ENCODE assay signal across 8 cellular contexts in the genomic region with DNA sequence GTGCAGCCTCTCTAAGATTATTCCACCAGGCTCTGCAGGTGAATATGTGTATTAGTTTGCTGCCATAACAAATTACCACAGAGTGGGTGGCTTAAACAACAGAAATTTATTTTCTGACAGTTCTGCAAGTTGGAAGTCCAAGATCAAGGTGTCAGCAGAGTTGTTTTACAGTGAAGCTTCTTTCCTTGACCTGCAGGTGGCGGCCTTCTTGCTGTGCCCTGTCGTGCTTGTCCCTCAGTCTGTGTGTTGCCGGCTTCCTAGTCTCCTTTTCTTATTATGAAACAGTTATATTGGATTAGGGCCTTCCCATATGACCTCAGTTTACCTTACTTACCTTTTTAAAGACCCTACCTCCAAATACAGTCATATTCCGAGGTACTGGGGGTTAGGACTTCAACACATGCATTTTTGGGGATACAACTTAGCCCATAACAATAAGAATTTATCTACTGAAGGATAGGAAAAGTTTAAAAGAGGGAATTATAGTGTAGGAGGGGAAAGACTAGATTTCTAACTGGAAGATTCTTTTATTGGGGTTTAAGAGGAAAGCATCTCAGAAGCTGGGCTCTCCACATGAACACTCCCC.
DNase-seq lines count a peak whose midpoint lies in the region; ATAC-seq and TF ChIP-seq lines count a peak whose summit lies in the region.

No MANE protein-coding gene starts in this region.

- DNase-seq in G401 (ENCODE audit: low spot score) (peak; percentile 27), HUDEP-2 (lab: John Stamatoyannopoulos, UW; ENCODE audit: unreplicated experiment in 76 of 76) (peak in 41 of 76 experiments; percentile 3 to 53 (median 20)), brain microvascular endothelial cell (peak; percentile 40), natural killer cell (peak; percentile 25), 8988T (no peak), NCI-H2081 treated with DMSO at 0.1 percent for 48 hours (lab: John Stamatoyannopoulos, UW) (no peak)
- DNase-seq in T-helper 2 cell treated with Interferon-gamma antibody and Interleukin-4, amounts not matched to agents 5 μg/mL and 100 μg/mL, for 36 hours (ENCODE audit: low spot score), result peak; percentile 15

- no peaks in the 10 kb centered on the region for H3K36me3 ChIP-seq in brain microvascular endothelial cell (replicated peaks)

- no peak overlapping the region for H3K4me3 ChIP-seq in brain microvascular endothelial cell (ENCODE audit: low read depth, low read length)

- intact Hi-C loops in natural killer cell (cut with micrococcal nuclease), result loop anchor here (2.0 to 5.0 kb wide), 2 partner anchors 33 to 53 kb away; no protein-coding TSS in a partner anchor

- in situ Hi-C loops in G401 (cut with HindIII; ENCODE audit: low sequenced_read_pairs), result no loop called here
- in situ Hi-C loops in brain microvascular endothelial cell (cut with HindIII; ENCODE audit: low pct_ligation_motif_present, low sequenced_read_pairs), result no loop called here

- no peaks in the 10 kb centered on the region for H3K27me3 ChIP-seq in brain microvascular endothelial cell (replicated peaks)

- H3K36me3 Mint-ChIP-seq in T-helper 2 cell treated with Interferon-gamma antibody and Interleukin-4, amounts not matched to agents 5 μg/mL and 100 μg/mL, for 36 hours (ENCODE audit: low read depth), result peaks cover 4% of the 10 kb centered on the region
- H3K36me3 Mint-ChIP-seq in natural killer cell, result peaks cover 8% of the 10 kb centered on the region

- no peaks in the 10 kb centered on the region for H3K27me3 Mint-ChIP-seq in T-helper 2 cell treated with Interferon-gamma antibody and Interleukin-4, amounts not matched to agents 5 μg/mL and 100 μg/mL, for 36 hours (ENCODE audit: low read depth)
- H3K27me3 Mint-ChIP-seq in natural killer cell (ENCODE audit: low read depth in 2 of 2), result no peaks in the 10 kb centered on the region

- TF ChIP-seq CTCF in brain microvascular endothelial cell (IDR thresholded peaks at IDR 0.05; ENCODE audit: low read depth, low read length, missing control alignments) (peak; percentile 87), natural killer cell (IDR thresholded peaks at IDR 0.05) (peak; percentile 64)

- H3K27ac ChIP-seq in brain microvascular endothelial cell, result no peak overlapping the region

- no peaks in the 10 kb centered on the region for H3K9me3 Mint-ChIP-seq in T-helper 2 cell treated with Interferon-gamma antibody and Interleukin-4, amounts not matched to agents 5 μg/mL and 100 μg/mL, for 36 hours
- no peaks in the 10 kb centered on the region for H3K9me3 Mint-ChIP-seq in natural killer cell

- H3K4me3 Mint-ChIP-seq in T-helper 2 cell treated with Interferon-gamma antibody and Interleukin-4, amounts not matched to agents 5 μg/mL and 100 μg/mL, for 36 hours, result no peak overlapping the region
- H3K4me3 Mint-ChIP-seq in natural killer cell, result no peak overlapping the region

- peaks cover 25% of the 10 kb centered on the region for H3K4me1 Mint-ChIP-seq in T-helper 2 cell treated with Interferon-gamma antibody and Interleukin-4, amounts not matched to agents 5 μg/mL and 100 μg/mL, for 36 hours (ENCODE audit: low read depth)
- H3K4me1 Mint-ChIP-seq in natural killer cell, result peaks cover 32 to 36% of the 10 kb centered on the region in 2 donors

- ATAC-seq in GM21360 (IDR thresholded peaks at IDR 0.05; ENCODE audit: unreplicated experiment) (peak; percentile 84), natural killer cell (peak; percentile 65 to 80 (median 70))

- H3K27ac Mint-ChIP-seq in T-helper 2 cell treated with Interferon-gamma antibody and Interleukin-4, amounts not matched to agents 5 μg/mL and 100 μg/mL, for 36 hours, result no peak overlapping the region
- H3K27ac Mint-ChIP-seq in natural killer cell, result peak overlapping the region; percentile 50 to 75

Comparison
In these comparisons a context has a peak if more than half of its experiments do, and no peak if none do; other contexts are left out.
1. DNase-seq: peak in G401 (single experiment), HUDEP-2 (41 of 76), T-helper 2 cell treated with Interferon-gamma antibody and Interleukin-4, amounts not matched to agents 5 μg/mL and 100 μg/mL, for 36 hours (single experiment), brain microvascular endothelial cell (single experiment) and natural killer cell (single experiment); none in 8988T (single experiment) and NCI-H2081 treated with DMSO at 0.1 percent for 48 hours (single experiment).